22 cellular contexts compared by ENCODE assay signal in genomic region chr12:49889361-49890095, GRCh38. TPM values are rescaled to one million over a fixed set of nuclear protein-coding genes. Genes with fewer than 3 reads are reported as not detected.
DNase-seq lines count a peak whose midpoint lies in the region; ATAC-seq and TF ChIP-seq lines count a peak whose summit lies in the region.
"Had no signal": no experiment of that assay in that cellular context is flagged by ENCODE, and none has a peak within 500 bp of the region (broad histone marks: within the 10 kb centered on the region; RNA-seq: fewer than 3 reads in every experiment).

No MANE protein-coding gene starts in this region.

- H3K27me3 ChIP-seq in right cardiac atrium (ENCODE audit: control insufficient read depth, insufficient read depth) = no peaks in the 10 kb centered on the region
- peaks cover 40% of the 10 kb centered on the region for H3K27me3 ChIP-seq in osteoblast (ENCODE audit: insufficient read depth, low read length)
- H3K27me3 ChIP-seq: BLaER1 treated with 17β-estradiol and CSF1 and Interleukin-3, amounts not matched to agents 10 nM and 100 nM had no signal

- no peak for ATAC-seq in right cardiac atrium
- ATAC-seq in Right ventricle myocardium superior (ENCODE audit: poor library complexity) = no peak
- ATAC-seq in HG03571 (IDR thresholded peaks at IDR 0.05; ENCODE audit: unreplicated experiment) = no peak
- ATAC-seq: GM23338 had no signal

- no peaks in the 10 kb centered on the region for H3K9me3 Mint-ChIP-seq in chondrocyte (ENCODE audit: low read depth)
- H3K9me3 Mint-ChIP-seq: CD4-positive, alpha-beta T cell; GM23338 had no signal

- no peak overlapping the region for H3K4me3 Mint-ChIP-seq in chondrocyte (ENCODE audit: unreplicated experiment)
- H3K4me3 Mint-ChIP-seq: CD4-positive, alpha-beta T cell; GM23338 had no signal

- no peaks in the 10 kb centered on the region for H3K9me3 ChIP-seq in right cardiac atrium (ENCODE audit: control insufficient read depth, low read length)
- no peaks in the 10 kb centered on the region for H3K9me3 ChIP-seq in osteoblast (ENCODE audit: low read depth, low read length)
- H3K9me3 ChIP-seq: BLaER1 treated with 17β-estradiol and CSF1 and Interleukin-3, amounts not matched to agents 10 nM and 100 nM had no signal

- intact Hi-C loops in right cardiac atrium (cut with DNase I) (no loop called here), Right ventricle myocardium superior (cut with DNase I) (no loop called here)

- H3K79me2 ChIP-seq in osteoblast (ENCODE audit: insufficient read depth, low read length) = no peaks in the 10 kb centered on the region

- no peak overlapping the region for H3K4me2 ChIP-seq in osteoblast (ENCODE audit: insufficient read depth, low read length)
- H3K4me2 ChIP-seq: BLaER1 treated with 17β-estradiol and CSF1 and Interleukin-3, amounts not matched to agents 10 nM and 100 nM; GM23338 had no signal

- 89% methylated on average over 10 of the region's 10 CpGs for WGBS in right cardiac atrium

- H4K20me1 ChIP-seq in osteoblast (ENCODE audit: insufficient read depth, low read length) = no peaks in the 10 kb centered on the region
- H4K20me1 ChIP-seq: BLaER1 treated with 17β-estradiol and CSF1 and Interleukin-3, amounts not matched to agents 10 nM and 100 nM had no signal

- TF ChIP-seq CTCF in chondrocyte (IDR thresholded peaks at IDR 0.05) (no peak), osteoblast (IDR thresholded peaks at IDR 0.05; ENCODE audit: extremely low read depth, low read depth, low read length) (no peak), GM10248 (IDR thresholded peaks at IDR 0.05; ENCODE audit: control extremely low read depth, extremely low read depth, low read depth, missing control alignments) (no peak)

- DNase-seq in right cardiac atrium = peak in 2 of 3 donors; percentile 32 to 43
- DNase-seq in Right ventricle myocardium superior = no peak
- peak; percentile 84 for DNase-seq in chondrocyte (ENCODE audit: low spot score)
- DNase-seq in osteoblast (ENCODE audit: insufficient read length, low spot score, missing footprints) = peak; percentile 80
- no peak for DNase-seq in GM10248 (ENCODE audit: extremely low spot score)
- DNase-seq in NCI-H2029 (lab: John Stamatoyannopoulos, UW) = no peak
- DNase-seq: CD4-positive, alpha-beta T cell; HCEC 1CT; Kasumi-1; MV-4-11; NCI-H1105; NCI-H146; NCI-H1930; NCI-H446; NCI-H524 treated with DMSO at 0.1 percent for 48 hours had no signal

- H3K4me1 Mint-ChIP-seq in chondrocyte (ENCODE audit: low read depth) = peaks cover 5% of the 10 kb centered on the region

- no peaks in the 10 kb centered on the region for H3K36me3 ChIP-seq in osteoblast (ENCODE audit: insufficient read depth, low read length)
- H3K36me3 ChIP-seq: BLaER1 treated with 17β-estradiol and CSF1 and Interleukin-3, amounts not matched to agents 10 nM and 100 nM had no signal

- H3K4me3 ChIP-seq in right cardiac atrium (ENCODE audit: low read length) (no peak overlapping the region), osteoblast (ENCODE audit: insufficient read depth, low read length) (no peak overlapping the region)
- H3K4me3 ChIP-seq: BLaER1 treated with 17β-estradiol and CSF1 and Interleukin-3, amounts not matched to agents 10 nM and 100 nM; GM23338 had no signal

- H3K27ac Mint-ChIP-seq in chondrocyte (ENCODE audit: unreplicated experiment) = no peak overlapping the region
- H3K27ac Mint-ChIP-seq: CD4-positive, alpha-beta T cell; GM23338 had no signal

- peaks cover 36% of the 10 kb centered on the region for H3K27me3 Mint-ChIP-seq in chondrocyte (ENCODE audit: low read depth)

- H2AFZ ChIP-seq in osteoblast (ENCODE audit: low read length) = no peak overlapping the region
- H2AFZ ChIP-seq: GM23338 had no signal

- H3K36me3 Mint-ChIP-seq in chondrocyte (ENCODE audit: low read depth) = peaks cover 2% of the 10 kb centered on the region

- CTCF ChIA-PET in GM10248 (lab: Yijun Ruan, JAX) = interaction anchor here (1.2 kb wide), 1 partner anchor 22 kb away, joined by 5 read pairs; no protein-coding TSS in a partner anchor

- H3K27ac ChIP-seq in right cardiac atrium (ENCODE audit: low read length) (no peak overlapping the region), osteoblast (ENCODE audit: low read depth, low read length) (no peak overlapping the region)
- H3K27ac ChIP-seq: BLaER1 treated with 17β-estradiol and CSF1 and Interleukin-3, amounts not matched to agents 10 nM and 100 nM had no signal

- H3K4me1 ChIP-seq in right cardiac atrium (ENCODE audit: control insufficient read depth, insufficient read depth, low read length) = no peaks in the 10 kb centered on the region
- no peaks in the 10 kb centered on the region for H3K4me1 ChIP-seq in osteoblast (ENCODE audit: insufficient read depth, low read length)

- POLR2A ChIA-PET in GM10248 (lab: Yijun Ruan, JAX) = no interaction called here

RNA-seq across cellular contexts. Expression of gene FAIM2, which starts 14.2 kb away (rescaled TPM):
- total RNA-seq in right cardiac atrium (10 to 100 TPM; 10.4 to 31.1 (median 17.4) TPM), Right ventricle myocardium superior (10.6 TPM), chondrocyte (0.47 to 1.3 TPM (median 0.74 TPM) in 3 replicates), osteoblast (0.88 and 1.4 TPM in 2 replicates)
- 37.4 TPM for polyA plus RNA-seq in right cardiac atrium
- total RNA-seq: CD4-positive, alpha-beta T cell; HepG2; HT1080; MCF 10A; SK-MEL-5 had no signal
- polyA plus RNA-seq: HepG2 had no signal

RNA-seq across cellular contexts. Expression of gene BCDIN3D, which starts 46.6 kb away (rescaled TPM):
- total RNA-seq in right cardiac atrium (1 to 10 TPM; 2.9 to 3.6 (median 3.2) TPM), Right ventricle myocardium superior (2.4 TPM), chondrocyte (3.1 to 3.3 TPM (median 3.3 TPM) in 3 replicates), osteoblast (4.7 and 5.4 TPM in 2 replicates)
- 2.2 TPM for polyA plus RNA-seq in right cardiac atrium

Comparison
In these comparisons a context has a peak if more than half of its experiments do, and no peak if none do; other contexts are left out.
1. DNase-seq: peak in right cardiac atrium (2 of 3), chondrocyte (single experiment) and osteoblast (single experiment); none in Right ventricle myocardium superior (single experiment), GM10248 (single experiment) and NCI-H2029 (single experiment).